8 cellular contexts compared by ENCODE assay signal in the genomic region with DNA sequence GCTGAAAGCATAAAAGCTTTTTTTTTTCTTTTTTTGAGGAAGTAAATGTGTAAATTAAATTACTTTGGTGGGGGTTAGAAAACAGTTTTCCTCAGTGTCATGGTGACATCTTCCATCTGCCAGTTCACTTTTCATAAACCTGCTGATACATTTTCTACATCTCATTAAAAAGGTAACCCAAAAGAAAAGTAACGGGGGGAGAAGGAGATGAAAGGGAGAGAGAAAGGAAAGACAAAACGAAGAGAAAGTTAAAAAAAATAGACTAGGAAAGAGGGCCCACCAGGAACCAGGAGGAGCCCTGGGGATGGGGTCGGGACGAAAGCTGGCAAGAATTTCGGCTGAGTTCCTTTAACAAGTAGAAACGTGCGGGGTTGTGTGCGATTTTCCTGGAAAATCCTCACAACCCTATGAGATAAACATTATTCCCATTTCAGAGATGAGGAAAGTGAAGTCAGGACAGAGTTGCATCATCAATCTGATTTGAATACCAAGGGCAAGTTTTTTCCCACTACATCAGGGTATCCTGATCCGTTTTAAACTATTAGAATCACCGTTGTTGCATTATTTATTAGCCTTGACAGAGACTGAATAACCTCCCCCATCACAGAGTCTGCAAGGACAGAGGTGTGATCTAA. TPM values are rescaled to one million over a fixed set of nuclear protein-coding genes. Genes with fewer than 3 reads are reported as not detected.
DNase-seq lines count a peak whose midpoint lies in the region; ATAC-seq, FAIRE-seq and TF ChIP-seq lines count a peak whose summit lies in the region.

No MANE protein-coding gene starts in this region.

- FAIRE-seq in endothelial cell of umbilical vein (lab: Jason Lieb, UNC): no peak

- H3K27ac ChIP-seq in endothelial cell of umbilical vein (ENCODE audit: insufficient read depth, low read depth, low read length) (peak overlapping the region; percentile 32), neural cell (ENCODE audit: low read length) (no peak overlapping the region)

- no peaks in the 10 kb centered on the region for H3K27me3 ChIP-seq in MG63
- H3K27me3 ChIP-seq in endothelial cell of umbilical vein (ENCODE audit: control insufficient read depth in 2 of 2, insufficient read depth in 2 of 2, low read length in 2 of 2): no peaks in the 10 kb centered on the region
- H3K27me3 ChIP-seq in neural cell (ENCODE audit: insufficient read depth, low read depth, low read length): no peaks in the 10 kb centered on the region

- DNase-seq in AG09309 (ENCODE audit: low read depth) (no peak), MG63 (no peak), endothelial cell of umbilical vein (ENCODE audit: low read depth, low spot score) (no peak), NCI-H2029 (lab: John Stamatoyannopoulos, UW) (no peak), NCI-H1417 (lab: John Stamatoyannopoulos, UW) (no peak)
- DNase-seq in stimulated activated naive CD4-positive, alpha-beta T cell (lab: John Stamatoyannopoulos, UW): no peak

- TF ChIP-seq EP300 in neural cell (conservative IDR thresholded peaks at IDR 0.05; ENCODE audit: poor library complexity, severe bottlenecking): no peak

- CTCF ChIA-PET in endothelial cell of umbilical vein (lab: Charles Lee): interaction anchor here (0.7 to 1.7 kb wide), 3 partner anchors 14 to 230 kb away, joined by 3 to 4 read pairs (median 4); no protein-coding TSS in a partner anchor

- peak overlapping the region; percentile 59 for H3K4me3 ChIP-seq in AG09309 (ENCODE audit: control insufficient read depth, low read depth, low read length)
- H3K4me3 ChIP-seq in MG63: peak overlapping the region; percentile 41
- peak overlapping the region; percentile 58 to 80 (median 63) for H3K4me3 ChIP-seq in endothelial cell of umbilical vein (replicated peaks in 1 of 3; ENCODE audit: insufficient read depth in 1 of 3, low read depth in 1 of 3, low read length in 3 of 3)
- H3K4me3 ChIP-seq in neural cell (ENCODE audit: low read length): peak overlapping the region; percentile 70

- no peaks in the 10 kb centered on the region for H3K9me2 ChIP-seq in neural cell (ENCODE audit: insufficient read depth, low read length)

- no TSS peak for BruUV-seq in endothelial cell of umbilical vein (replicated peaks; lab: Mats Ljungman, UMichigan)

- H3K4me2 ChIP-seq in endothelial cell of umbilical vein (ENCODE audit: insufficient read depth, low read length) (peak overlapping the region; percentile 85), neural cell (ENCODE audit: low read length) (no peak overlapping the region)

- H3K9me1 ChIP-seq in endothelial cell of umbilical vein (replicated peaks; ENCODE audit: control insufficient read depth, extremely low read depth, insufficient read depth, low read length): no peaks in the 10 kb centered on the region

- H3K9me3 ChIP-seq in MG63 (no peaks in the 10 kb centered on the region), endothelial cell of umbilical vein (replicated peaks; ENCODE audit: control insufficient read depth, insufficient read depth, low read length) (no peaks in the 10 kb centered on the region), neural cell (ENCODE audit: low read length) (no peaks in the 10 kb centered on the region)

- H4K20me1 ChIP-seq in endothelial cell of umbilical vein (replicated peaks; ENCODE audit: control insufficient read depth, extremely low read depth, insufficient read depth, low read length) (no peaks in the 10 kb centered on the region), neural cell (ENCODE audit: insufficient read depth) (no peaks in the 10 kb centered on the region)

- peaks cover 26% of the 10 kb centered on the region for H3K4me1 ChIP-seq in endothelial cell of umbilical vein (ENCODE audit: control insufficient read depth, extremely low read depth, insufficient read depth, low read length)

- no peaks in the 10 kb centered on the region for H3K79me2 ChIP-seq in endothelial cell of umbilical vein (ENCODE audit: control insufficient read depth, insufficient read depth, low read length)
- no peaks in the 10 kb centered on the region for H3K79me2 ChIP-seq in neural cell (replicated peaks; ENCODE audit: insufficient read depth, low read length)

- H3K36me3 ChIP-seq in MG63 (no peaks in the 10 kb centered on the region), endothelial cell of umbilical vein (ENCODE audit: control insufficient read depth in 2 of 2, extremely low read depth in 1 of 2, insufficient read depth in 2 of 2, low read length in 2 of 2) (no peaks in the 10 kb centered on the region), neural cell (ENCODE audit: insufficient read depth, low read length) (no peaks in the 10 kb centered on the region)

- H2AFZ ChIP-seq in endothelial cell of umbilical vein (ENCODE audit: low read depth, low read length) (peak overlapping the region; percentile 97), neural cell (ENCODE audit: low read depth, low read length) (no peak overlapping the region)

- no peak for TF ChIP-seq RAD21 in neural cell (conservative IDR thresholded peaks at IDR 0.05)

- no peak for TF ChIP-seq POLR2A in endothelial cell of umbilical vein (IDR thresholded peaks at IDR 0.05; ENCODE audit: low read depth, low read length)

- no peak for ATAC-seq in HG02588 (IDR thresholded peaks at IDR 0.05; ENCODE audit: unreplicated experiment)

- intact Hi-C loops in endothelial cell of umbilical vein (cut with micrococcal nuclease): no loop called here

- POLR2A ChIA-PET in endothelial cell of umbilical vein (lab: Charles Lee): no interaction called here

- dilution Hi-C loops in endothelial cell of umbilical vein (cut with MboI; ENCODE audit: extremely low pct_ligation_motif_present, low sequenced_read_pairs): loop anchor here (25.0 kb wide), 1 partner anchor 238 kb away; no protein-coding TSS in a partner anchor

- no peaks in the 10 kb centered on the region for H3F3A ChIP-seq in neural cell (ENCODE audit: insufficient read depth, low read length, poor library complexity, severe bottlenecking)

- TF ChIP-seq CTCF in AG09309 (IDR thresholded peaks at IDR 0.05; ENCODE audit: control insufficient read depth, insufficient read depth, low read depth, low read length, missing control alignments) (no peak), endothelial cell of umbilical vein (IDR thresholded peaks at IDR 0.05; ENCODE audit: extremely low read depth in 1 of 2, insufficient read depth in 1 of 2, low read depth in 1 of 2, low read length in 2 of 2) (no peak), neural cell (IDR thresholded peaks at IDR 0.05; ENCODE audit: poor library complexity, severe bottlenecking) (no peak)

- H3K9ac ChIP-seq in endothelial cell of umbilical vein (replicated peaks; ENCODE audit: extremely low read depth, insufficient read depth, low read length) (peak overlapping the region; percentile 38), neural cell (ENCODE audit: low read length) (peak overlapping the region; percentile 61)

TF ChIP-seq in endothelial cell of umbilical vein, 7 proteins besides CTCF, POLR2A, EP300 and RAD21:
- no peak for TF ChIP-seq EZH2 (IDR thresholded peaks at IDR 0.05; ENCODE audit: borderline replicate concordance, low read depth, low read length, severe bottlenecking)
- TF ChIP-seq MYC (IDR thresholded peaks at IDR 0.05; ENCODE audit: low read depth, low read length): no peak

TF ChIP-seq in neural cell, 6 proteins besides CTCF, POLR2A, EP300 and RAD21:
- TF ChIP-seq EZH2 (IDR thresholded peaks at IDR 0.05; ENCODE audit: borderline replicate concordance, insufficient read depth, low read length, poor library complexity, severe bottlenecking) (no peak), TAF1 (IDR thresholded peaks at IDR 0.05; ENCODE audit: low read depth) (no peak), SMC3 (conservative IDR thresholded peaks at IDR 0.05; ENCODE audit: poor library complexity) (no peak), POLR2AphosphoS5 (IDR thresholded peaks at IDR 0.05) (no peak), MXI1 (conservative IDR thresholded peaks at IDR 0.05; ENCODE audit: poor library complexity, severe bottlenecking) (no peak)
- TF ChIP-seq, protein P1, sequence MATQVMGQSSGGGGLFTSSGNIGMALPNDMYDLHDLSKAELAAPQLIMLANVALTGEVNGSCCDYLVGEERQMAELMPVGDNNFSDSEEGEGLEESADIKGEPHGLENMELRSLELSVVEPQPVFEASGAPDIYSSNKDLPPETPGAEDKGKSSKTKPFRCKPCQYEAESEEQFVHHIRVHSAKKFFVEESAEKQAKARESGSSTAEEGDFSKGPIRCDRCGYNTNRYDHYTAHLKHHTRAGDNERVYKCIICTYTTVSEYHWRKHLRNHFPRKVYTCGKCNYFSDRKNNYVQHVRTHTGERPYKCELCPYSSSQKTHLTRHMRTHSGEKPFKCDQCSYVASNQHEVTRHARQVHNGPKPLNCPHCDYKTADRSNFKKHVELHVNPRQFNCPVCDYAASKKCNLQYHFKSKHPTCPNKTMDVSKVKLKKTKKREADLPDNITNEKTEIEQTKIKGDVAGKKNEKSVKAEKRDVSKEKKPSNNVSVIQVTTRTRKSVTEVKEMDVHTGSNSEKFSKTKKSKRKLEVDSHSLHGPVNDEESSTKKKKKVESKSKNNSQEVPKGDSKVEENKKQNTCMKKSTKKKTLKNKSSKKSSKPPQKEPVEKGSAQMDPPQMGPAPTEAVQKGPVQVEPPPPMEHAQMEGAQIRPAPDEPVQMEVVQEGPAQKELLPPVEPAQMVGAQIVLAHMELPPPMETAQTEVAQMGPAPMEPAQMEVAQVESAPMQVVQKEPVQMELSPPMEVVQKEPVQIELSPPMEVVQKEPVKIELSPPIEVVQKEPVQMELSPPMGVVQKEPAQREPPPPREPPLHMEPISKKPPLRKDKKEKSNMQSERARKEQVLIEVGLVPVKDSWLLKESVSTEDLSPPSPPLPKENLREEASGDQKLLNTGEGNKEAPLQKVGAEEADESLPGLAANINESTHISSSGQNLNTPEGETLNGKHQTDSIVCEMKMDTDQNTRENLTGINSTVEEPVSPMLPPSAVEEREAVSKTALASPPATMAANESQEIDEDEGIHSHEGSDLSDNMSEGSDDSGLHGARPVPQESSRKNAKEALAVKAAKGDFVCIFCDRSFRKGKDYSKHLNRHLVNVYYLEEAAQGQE (IDR thresholded peaks at IDR 0.05; ENCODE audit: borderline replicate concordance): no peak
TF ChIP-seq in neural cell: peak in this region for 0.

RNA-seq across cellular contexts. Expression of a gene that starts 53.4 kb away (rescaled TPM):
- total RNA-seq in MG63 (2014; rRNA removed; shearing (Covaris generic); ENCODE audit: low replicate concordance): 29.2 and 48.5 TPM in 2 replicates
- total RNA-seq in endothelial cell of umbilical vein: 0.29 and 0.83 TPM in 2 replicates
- 0.08 and 0.37 TPM in 2 replicates for polyA plus RNA-seq in endothelial cell of umbilical vein
- polyA plus RNA-seq in endothelial cell of umbilical vein (2011; cell fraction: cytosol; rRNA removed): 0.25 and 0.27 TPM in 2 replicates
- polyA plus RNA-seq in endothelial cell of umbilical vein (2011; cell fraction: nucleus; rRNA removed): 0.07 and 0.37 TPM in 2 replicates
- polyA plus RNA-seq in endothelial cell of umbilical vein (2012): 0.31 and 0.39 TPM in 2 replicates
- 1.3 and 1.9 TPM in 2 replicates for polyA minus RNA-seq in endothelial cell of umbilical vein
- polyA minus RNA-seq in endothelial cell of umbilical vein (2011; cell fraction: cytosol; rRNA and poly(A)+ RNA removed): 6.3 TPM
- not detected in 2 replicates for polyA minus RNA-seq in endothelial cell of umbilical vein (2011; cell fraction: nucleus; rRNA and poly(A)+ RNA removed)
- 8.9 and 9.2 TPM in 2 replicates for polyA plus RNA-seq in neural cell
- 3.9 and 7.1 TPM in 2 replicates for polyA minus RNA-seq in neural cell

Comparison
In these comparisons a context has a peak if more than half of its experiments do, and no peak if none do; other contexts are left out.
1. RNA of a gene that starts 53.4 kb away (total RNA-seq): 29.2 to 48.5 TPM in MG63; 0.29 to 0.83 TPM in endothelial cell of umbilical vein; every median in the first group is over 10 times any median in the second.
2. Peak in every context shown above with its lines, with median percentiles within 50 percentile points of each other: H3K4me3 ChIP-seq.